In genomic region chr5:32443541-32444190, GRCh38 we compare ENCODE assay signal across 8 cellular contexts. TPM values are rescaled to one million over a fixed set of nuclear protein-coding genes. Genes with fewer than 3 reads are reported as not detected.
DNase-seq lines count a peak whose midpoint lies in the region; ATAC-seq and TF ChIP-seq lines count a peak whose summit lies in the region.

No MANE protein-coding gene starts in this region.

- peak; percentile 33 for ATAC-seq in GM21619 (IDR thresholded peaks at IDR 0.05; ENCODE audit: unreplicated experiment)
- ATAC-seq in central memory CD8-positive, alpha-beta T cell (replicated peaks; ENCODE audit: extremely low read depth, poor library complexity, severe bottlenecking), result peak; percentile 29

- peak; percentile 39 for DNase-seq in G401 (ENCODE audit: low spot score)
- DNase-seq in Jurkat, Clone E6-1 (ENCODE audit: low read depth, low spot score), result no peak
- DNase-seq in central memory CD8-positive, alpha-beta T cell (ENCODE audit: low spot score in 2 of 2), result peak; percentile 25 to 28
- peak; percentile 46 for DNase-seq in kidney tubule cell (ENCODE audit: low spot score)
- peak; percentile 42 for DNase-seq in stimulated activated CD4-positive, alpha-beta T cell treated with anti-CD3 and anti-CD28 coated beads, Interleukin-1b, Interleukin-23, amount 100 ng/mL, for 48 hours
- no peak for DNase-seq in epidermal melanocyte (ENCODE audit: insufficient read length, low spot score)

- peak overlapping the region; percentile 87 for H3K27ac Mint-ChIP-seq in central memory CD8-positive, alpha-beta T cell (ENCODE audit: low read depth)

- in situ Hi-C loops in G401 (cut with HindIII; ENCODE audit: low sequenced_read_pairs), result no loop called here

- H3K4me3 Mint-ChIP-seq in central memory CD8-positive, alpha-beta T cell, result peak overlapping the region; percentile 92

- peaks cover 31% of the 10 kb centered on the region for H3K4me1 Mint-ChIP-seq in central memory CD8-positive, alpha-beta T cell

- no peaks in the 10 kb centered on the region for H3K9me3 Mint-ChIP-seq in central memory CD8-positive, alpha-beta T cell

- TF ChIP-seq CTCF in WI38 (IDR thresholded peaks at IDR 0.05; ENCODE audit: low read depth, low read length), result no peak

- peaks cover 14% of the 10 kb centered on the region for H3K36me3 Mint-ChIP-seq in central memory CD8-positive, alpha-beta T cell (ENCODE audit: insufficient read depth)

- H3K27me3 Mint-ChIP-seq in central memory CD8-positive, alpha-beta T cell, result no peaks in the 10 kb centered on the region

- peak overlapping the region; percentile 66 for H3K4me3 ChIP-seq in Jurkat, Clone E6-1 (ENCODE audit: low read length)
- peak overlapping the region; percentile 77 for H3K4me3 ChIP-seq in WI38 (ENCODE audit: low read depth, low read length)

RNA-seq across cellular contexts. Expression of gene ZFR, which starts 0.9 kb away (rescaled TPM):
- total RNA-seq in G401 (2014; rRNA removed; shearing (Covaris generic)), result 62.1 and 93.9 TPM in 2 replicates
- 42.2 TPM for polyA plus RNA-seq in Jurkat, Clone E6-1 (2012; ENCODE audit: insufficient read depth, insufficient read length)

Comparison
In these comparisons a context has a peak if more than half of its experiments do, and no peak if none do; other contexts are left out.
1. DNase-seq: peak in G401 (single experiment), central memory CD8-positive, alpha-beta T cell (2 of 2), kidney tubule cell (single experiment) and stimulated activated CD4-positive, alpha-beta T cell treated with anti-CD3 and anti-CD28 coated beads, Interleukin-1b, Interleukin-23, amount 100 ng/mL, for 48 hours (single experiment); none in Jurkat, Clone E6-1 (single experiment) and epidermal melanocyte (single experiment).